ENCODE assay signal across 16 cellular contexts in genomic region chr21:29730281-29730680, GRCh38.
A peak's percentile ranks its signal among the peaks of the same experiment; 100 is the strongest.
DNase-seq lines count a peak whose midpoint lies in the region; ATAC-seq and TF ChIP-seq lines count a peak whose summit lies in the region.
"Had no signal": no experiment of that assay in that cellular context is flagged by ENCODE, and none has a peak within 500 bp of the region (broad histone marks: within the 10 kb centered on the region; RNA-seq: fewer than 3 reads in every experiment).

No MANE protein-coding gene starts in this region.

- no peaks in the 10 kb centered on the region for H3K79me2 ChIP-seq in trophoblast cell (ENCODE audit: control insufficient read depth, insufficient read depth, low read length, poor library complexity)

- H3K23ac ChIP-seq in trophoblast cell (ENCODE audit: low read length) = no peak overlapping the region

- intact Hi-C loops in thyroid gland (cut with DNase I) = no loop called here

- H3K27ac ChIP-seq in SK-N-MC = peak overlapping the region; percentile 91
- no peak overlapping the region for H3K27ac ChIP-seq in trophoblast cell (ENCODE audit: low read depth, low read length)
- no peak overlapping the region for H3K27ac ChIP-seq in thyroid gland
- H3K27ac ChIP-seq: BLaER1 treated with 17β-estradiol and CSF1 and Interleukin-3, amounts not matched to agents 10 nM and 100 nM had no signal

- no peak overlapping the region for H2BK12ac ChIP-seq in trophoblast cell (ENCODE audit: low read length)

- CTCF ChIA-PET in BJ (lab: Yijun Ruan, JAX) = interaction anchor here (1.5 kb wide), 1 partner anchor 10 kb away, joined by 4 read pairs; no protein-coding TSS in a partner anchor

- no peak overlapping the region for H3K4me2 ChIP-seq in trophoblast cell (ENCODE audit: low read length)

- ATAC-seq in HG03135 (IDR thresholded peaks at IDR 0.05; ENCODE audit: unreplicated experiment) = no peak
- ATAC-seq in HG03139 (IDR thresholded peaks at IDR 0.05; ENCODE audit: unreplicated experiment) = no peak
- ATAC-seq: CD8-positive, alpha-beta T cell; GM12878 had no signal

- no peaks in the 10 kb centered on the region for H3K79me1 ChIP-seq in trophoblast cell (ENCODE audit: low read length)

- no peak overlapping the region for H4K12ac ChIP-seq in trophoblast cell (ENCODE audit: low read depth, low read length)

- H3K14ac ChIP-seq in trophoblast cell (ENCODE audit: low read length) = no peak overlapping the region

- no peak overlapping the region for H2AK5ac ChIP-seq in trophoblast cell (ENCODE audit: low read length)

- no CpG with 5 or more reads among the region's 1 CpG for WGBS in trophoblast cell (ENCODE audit: extremely low coverage, insufficient coverage, insufficient read length)
- WGBS in thyroid gland, 2 donors = 77 to 79% methylated on average over 1 of the region's 1 CpG

- H3K36me3 ChIP-seq in BJ (ENCODE audit: control insufficient read depth, insufficient read depth, low read length) = no peaks in the 10 kb centered on the region
- no peaks in the 10 kb centered on the region for H3K36me3 ChIP-seq in SK-N-MC (ENCODE audit: insufficient read depth, low read length)
- no peaks in the 10 kb centered on the region for H3K36me3 ChIP-seq in trophoblast cell (ENCODE audit: control insufficient read depth in 1 of 2, insufficient read depth in 2 of 2, low read length in 2 of 2)
- no peaks in the 10 kb centered on the region for H3K36me3 ChIP-seq in thyroid gland
- H3K36me3 ChIP-seq: BLaER1 treated with 17β-estradiol and CSF1 and Interleukin-3, amounts not matched to agents 10 nM and 100 nM had no signal

- H3K4me3 ChIP-seq in BJ (ENCODE audit: low read depth, low read length) (no peak overlapping the region), SK-N-MC (peak overlapping the region; percentile 51), choroid plexus epithelial cell (ENCODE audit: low read depth, low read length) (no peak overlapping the region), trophoblast cell (ENCODE audit: low read depth, low read length) (no peak overlapping the region), thyroid gland (replicated peaks in 1 of 3) (no peak overlapping the region)
- H3K4me3 ChIP-seq: BLaER1 treated with 17β-estradiol and CSF1 and Interleukin-3, amounts not matched to agents 10 nM and 100 nM; GM12878 had no signal

- POLR2A ChIA-PET in BJ (lab: Charles Lee) = interaction anchor here (0.6 kb wide), 1 partner anchor 149 kb away, joined by 3 read pairs; no protein-coding TSS in a partner anchor

- no peak overlapping the region for H2BK120ac ChIP-seq in trophoblast cell (ENCODE audit: insufficient read depth, low read length, poor library complexity)

- no peak overlapping the region for H4K8ac ChIP-seq in trophoblast cell (ENCODE audit: low read depth, low read length)

- no peak overlapping the region for H3K18ac ChIP-seq in trophoblast cell (ENCODE audit: low read length)

- no peaks in the 10 kb centered on the region for H3K27me3 ChIP-seq in BJ (ENCODE audit: control insufficient read depth, insufficient read depth, low read length)
- H3K27me3 ChIP-seq in trophoblast cell (ENCODE audit: insufficient read depth, low read length) = no peaks in the 10 kb centered on the region
- no peaks in the 10 kb centered on the region for H3K27me3 ChIP-seq in thyroid gland
- H3K27me3 ChIP-seq: BLaER1 treated with 17β-estradiol and CSF1 and Interleukin-3, amounts not matched to agents 10 nM and 100 nM had no signal

- H3K9ac ChIP-seq in SK-N-MC (ENCODE audit: insufficient read length) (no peak overlapping the region), trophoblast cell (ENCODE audit: low read length) (no peak overlapping the region)
- H3K9ac ChIP-seq: BLaER1 treated with 17β-estradiol and CSF1 and Interleukin-3, amounts not matched to agents 10 nM and 100 nM had no signal

- DNase-seq in BJ (ENCODE audit: low read depth) (peak; percentile 15), SK-N-MC (ENCODE audit: low read depth, low spot score) (no peak), choroid plexus epithelial cell (ENCODE audit: low read depth) (peak; percentile 52), trophoblast cell (peak; percentile 57 to 91), AG08396 (ENCODE audit: low spot score) (no peak), thyroid gland (no peak)
- DNase-seq: ACHN; Calu3; CD8-positive, alpha-beta T cell; DMS79 treated with DMSO at 0.1 percent for 48 hours; EL; H9 had no signal

- H3K4me1 ChIP-seq in trophoblast cell (ENCODE audit: control insufficient read depth in 1 of 2, insufficient read depth in 2 of 2, low read length in 2 of 2) (no peaks in the 10 kb centered on the region), thyroid gland (no peaks in the 10 kb centered on the region)

- no peak for TF ChIP-seq POLR2A in thyroid gland (IDR thresholded peaks at IDR 0.05)

- no peak overlapping the region for H4K91ac ChIP-seq in trophoblast cell (ENCODE audit: low read depth, low read length)

- no peak overlapping the region for H2BK5ac ChIP-seq in trophoblast cell (ENCODE audit: low read depth, low read length, poor library complexity)

- TF ChIP-seq CTCF in BJ (IDR thresholded peaks at IDR 0.05; ENCODE audit: insufficient read depth, low read depth, low read length) (no peak), choroid plexus epithelial cell (conservative IDR thresholded peaks at IDR 0.05; ENCODE audit: low read depth, low read length) (no peak), thyroid gland (IDR thresholded peaks at IDR 0.05) (no peak)

- H3K9me3 ChIP-seq in SK-N-MC (ENCODE audit: low read depth, low read length) = no peaks in the 10 kb centered on the region
- H3K9me3 ChIP-seq in trophoblast cell (ENCODE audit: insufficient read depth, low read depth, low read length) = no peaks in the 10 kb centered on the region
- no peaks in the 10 kb centered on the region for H3K9me3 ChIP-seq in thyroid gland
- H3K9me3 ChIP-seq: BLaER1 treated with 17β-estradiol and CSF1 and Interleukin-3, amounts not matched to agents 10 nM and 100 nM had no signal

- H3K4ac ChIP-seq in trophoblast cell (ENCODE audit: low read depth, low read length) = no peak overlapping the region

- no peak overlapping the region for H2AFZ ChIP-seq in trophoblast cell (ENCODE audit: insufficient read depth, low read length, poor library complexity)

Comparison
In these comparisons a context has a peak if more than half of its experiments do, and no peak if none do; other contexts are left out.
1. DNase-seq: peak in BJ (single experiment), choroid plexus epithelial cell (single experiment) and trophoblast cell (2 of 2); none in SK-N-MC (single experiment), AG08396 (single experiment) and thyroid gland (0 of 2).